ENCODE assay signal across 9 cellular contexts in the genomic region with DNA sequence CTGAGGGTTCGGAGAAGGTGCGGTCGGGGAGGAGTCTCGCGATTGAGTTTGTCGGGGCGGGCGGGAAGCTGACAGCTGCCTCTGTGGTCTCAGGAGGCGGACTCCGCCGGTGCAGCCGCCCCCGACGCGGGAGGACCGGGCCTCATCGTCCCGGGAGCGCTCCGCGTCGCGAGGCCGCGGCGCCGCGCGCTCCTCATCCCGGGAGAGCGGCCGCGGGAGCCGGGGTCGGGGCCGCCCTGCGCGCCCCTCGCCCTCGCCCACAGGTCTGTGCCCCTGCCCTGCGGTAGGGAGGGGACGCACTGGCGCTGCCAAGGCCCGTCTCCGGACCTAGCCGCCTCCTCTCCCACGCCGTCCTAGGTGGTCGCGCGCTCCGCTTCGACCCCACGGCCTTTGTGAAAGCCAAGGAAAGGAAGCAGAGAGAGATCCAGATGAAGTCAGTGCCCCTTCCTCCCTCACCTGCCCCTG. TPM values are rescaled to one million over a fixed set of nuclear protein-coding genes. Genes with fewer than 3 reads are reported as not detected.
DNase-seq lines count a peak whose midpoint lies in the region; ATAC-seq and TF ChIP-seq lines count a peak whose summit lies in the region.
"Had no signal": no experiment of that assay in that cellular context is flagged by ENCODE, and none has a peak within 500 bp of the region (broad histone marks: within the 10 kb centered on the region; RNA-seq: fewer than 3 reads in every experiment).

No MANE protein-coding gene starts in this region.

- POLR2A ChIA-PET in activated B cell treated with CpG ODN at 0.5 μM for 24 hours (lab: Charles Lee), result interaction anchor here (1.2 to 1.3 kb wide), 2 partner anchors 21 to 113 kb away, joined by 4 to 6 read pairs; a partner anchor contains a TSS

- H3K4me1 ChIP-seq in uterus, result peaks cover 0 to 16% of the 10 kb centered on the region in 2 donors

- H3K4me3 Mint-ChIP-seq in activated B cell treated with CpG ODN at 0.5 μM for 24 hours (peak overlapping the region; percentile 85), naive B cell (peak overlapping the region; percentile 87 to 96 (median 94))

- peak; percentile 21 for ATAC-seq in activated B cell treated with CpG ODN at 0.5 μM for 24 hours (ENCODE audit: low read depth)
- ATAC-seq in naive B cell (ENCODE audit: low read depth in 2 of 2), result peak; percentile 50 to 58
- ATAC-seq in HG02884 (IDR thresholded peaks at IDR 0.05; ENCODE audit: unreplicated experiment), result no peak

- H3K27me3 Mint-ChIP-seq in activated B cell treated with CpG ODN at 0.5 μM for 24 hours, result peaks cover 12% of the 10 kb centered on the region
- H3K27me3 Mint-ChIP-seq in naive B cell, result peaks cover 11 to 26% (median 20%) of the 10 kb centered on the region in 3 donors

- intact Hi-C loops in activated B cell treated with CpG ODN at 0.5 μM for 24 hours (cut with micrococcal nuclease), result loop anchor here (1.0 to 5.0 kb wide), 6 partner anchors 21 to 247 kb away; a partner anchor contains a TSS
- intact Hi-C loops in uterus (cut with DNase I; ENCODE audit: low total_unique reads), result no loop called here

- no peaks in the 10 kb centered on the region for H3K9me3 ChIP-seq in uterus

- H3K36me3 Mint-ChIP-seq in activated B cell treated with CpG ODN at 0.5 μM for 24 hours (ENCODE audit: low read depth) (peaks cover 5% of the 10 kb centered on the region), naive B cell (peaks cover 0 to 4% of the 10 kb centered on the region in 2 donors)

- H3K9me3 Mint-ChIP-seq in activated B cell treated with CpG ODN at 0.5 μM for 24 hours, result no peaks in the 10 kb centered on the region
- H3K9me3 Mint-ChIP-seq in naive B cell, result peaks cover 0 to 2% (median 0%) of the 10 kb centered on the region in 7 donors

- H3K27me3 ChIP-seq in H7 (ENCODE audit: control insufficient read depth, insufficient read depth, low read length) (peaks cover 24% of the 10 kb centered on the region), uterus (peaks cover 0 to 13% of the 10 kb centered on the region in 2 donors)

- no peak for TF ChIP-seq POLR2A in uterus (IDR thresholded peaks at IDR 0.05)

- peak overlapping the region; percentile 37; the same call in 1 of the 2 replicates for H3K4me3 ChIP-seq in H7 (ENCODE audit: insufficient read depth, low read depth, low read length)
- peak overlapping the region; percentile 41 to 49 for H3K4me3 ChIP-seq in uterus

- no peaks in the 10 kb centered on the region for H3K36me3 ChIP-seq in H7 (replicated peaks; ENCODE audit: control insufficient read depth, insufficient read depth, low read length)
- H3K36me3 ChIP-seq in uterus, result no peaks in the 10 kb centered on the region

- H3K27ac Mint-ChIP-seq in activated B cell treated with CpG ODN at 0.5 μM for 24 hours (peak overlapping the region; percentile 8), naive B cell (peak overlapping the region in 3 of 6 donors; percentile 49 to 93 (median 54))

- CTCF ChIA-PET in activated B cell treated with CpG ODN at 0.5 μM for 24 hours (lab: Charles Lee), result interaction anchor here (1.2 to 2.2 kb wide), 4 partner anchors 9 to 247 kb away, joined by 4 to 9 read pairs (median 6); a partner anchor contains a TSS

- DNase-seq in H7 (peak; percentile 74), activated B cell treated with CpG ODN at 0.5 μM for 24 hours (peak; percentile 40), naive B cell (peak; percentile 19), uterus (no peak), hypothalamus (lab: John Stamatoyannopoulos, UW) (no peak), NCI-H2107 treated with DMSO at 0.1 percent for 48 hours (lab: John Stamatoyannopoulos, UW; ENCODE audit: unreplicated experiment) (no peak)
- DNase-seq in effector CD8-positive, alpha-beta T cell (lab: John Stamatoyannopoulos, UW), result peak; percentile 12

- H3K27ac ChIP-seq in uterus, result no peak overlapping the region

- H3K4me1 Mint-ChIP-seq in activated B cell treated with CpG ODN at 0.5 μM for 24 hours (peaks cover 19% of the 10 kb centered on the region), naive B cell (peaks cover 20 to 23% (median 22%) of the 10 kb centered on the region in 3 donors)

- TF ChIP-seq CTCF in activated B cell treated with CpG ODN at 0.5 μM for 24 hours (IDR thresholded peaks at IDR 0.05) (no peak), uterus (IDR thresholded peaks at IDR 0.05) (no peak)

RNA-seq across cellular contexts. Expression of a gene that starts 6.9 kb away (rescaled TPM):
- total RNA-seq in H7 (2014; rRNA removed; shearing (Covaris generic)), result not detected in 2 replicates
- total RNA-seq in activated B cell treated with CpG ODN at 0.5 μM for 24 hours (not detected in 2 replicates), uterus (not detected)
- polyA plus RNA-seq in naive B cell (ENCODE audit: low read depth in 6 of 6), result 1 to 10 TPM in 1 of 6 donors, not detected in 5; 1.6 TPM
- total RNA-seq: SK-MEL-5 had no signal

RNA-seq across cellular contexts. Expression of a gene that starts 20.7 kb away (rescaled TPM):
- total RNA-seq in H7 (2014; rRNA removed; shearing (Covaris generic)), result 12.3 and 16.5 TPM in 2 replicates
- total RNA-seq in activated B cell treated with CpG ODN at 0.5 μM for 24 hours (24.9 and 26.9 TPM in 2 replicates), uterus (10 to 100 TPM in 2 of 4 donors, 1 to 10 TPM in 2; 1.2 to 21.5 (median 10.1) TPM)
- polyA plus RNA-seq in naive B cell (ENCODE audit: low read depth in 6 of 6), result 10 to 100 TPM in 1 of 6 donors, 1 to 10 TPM in 5; 4.9 to 11.9 (median 7.7) TPM

RNA-seq across cellular contexts. Expression of a gene that starts 24.8 kb away (rescaled TPM):
- total RNA-seq in H7 (2014; rRNA removed; shearing (Covaris generic)), result 0.11 TPM in 1 of 2 replicates, not detected in the other
- total RNA-seq in activated B cell treated with CpG ODN at 0.5 μM for 24 hours (not detected in 2 replicates), uterus (not detected)
- not detected for polyA plus RNA-seq in naive B cell (ENCODE audit: low read depth in 6 of 6)

RNA-seq across cellular contexts. Expression of a gene that starts 42.3 kb away (rescaled TPM):
- 0.11 and 0.35 TPM in 2 replicates for total RNA-seq in H7 (2014; rRNA removed; shearing (Covaris generic))
- total RNA-seq in activated B cell treated with CpG ODN at 0.5 μM for 24 hours (not detected in 2 replicates), uterus (10 to 100 TPM in 1 of 4 donors, 1 to 10 TPM in 3; 1.5 to 17.6 (median 2.4) TPM)
- not detected for polyA plus RNA-seq in naive B cell (ENCODE audit: low read depth in 6 of 6)

Comparison
In these comparisons a context has a peak if more than half of its experiments do, and no peak if none do; other contexts are left out.
1. DNase-seq: peak in H7 (single experiment), activated B cell treated with CpG ODN at 0.5 μM for 24 hours (single experiment), effector CD8-positive, alpha-beta T cell (single experiment) and naive B cell (single experiment); none in uterus (0 of 2), hypothalamus (0 of 51) and NCI-H2107 treated with DMSO at 0.1 percent for 48 hours (single experiment).